In genomic region chr10:86343761-86344160, GRCh38 we compare ENCODE assay signal across 19 cellular contexts. TPM values are rescaled to one million over a fixed set of nuclear protein-coding genes. Genes with fewer than 3 reads are reported as not detected.
"Had no signal": no experiment of that assay in that cellular context is flagged by ENCODE, and none has a peak within 500 bp of the region (broad histone marks: within the 10 kb centered on the region; RNA-seq: fewer than 3 reads in every experiment).

No MANE protein-coding gene starts in this region.

- ATAC-seq: activated T-helper 17 cell treated with anti-CD3 and anti-CD28 coated beads, Interleukin-2, amount 50 U/mL, for 72 hours; naive thymus-derived CD8-positive, alpha-beta T cell had no signal

- H3K4me3 Mint-ChIP-seq: activated naive CD4-positive, alpha-beta T cell treated with anti-CD3 and anti-CD28 coated beads for 36 hours; activated T-helper 17 cell treated with anti-CD3 and anti-CD28 coated beads, Interleukin-2, amount 50 U/mL, for 72 hours; central memory CD8-positive, alpha-beta T cell; naive thymus-derived CD8-positive, alpha-beta T cell; stimulated activated naive CD8-positive, alpha-beta T cell treated with anti-CD3 and anti-CD28 coated beads, Interleukin-15, Interleukin-2, amounts not matched to agents 100 ng/mL and 50 ng/mL, for 24 hours; type B pancreatic cell had no signal

- H3K27ac Mint-ChIP-seq: activated naive CD4-positive, alpha-beta T cell treated with anti-CD3 and anti-CD28 coated beads for 36 hours; activated T-helper 17 cell treated with anti-CD3 and anti-CD28 coated beads, Interleukin-2, amount 50 U/mL, for 72 hours; naive thymus-derived CD8-positive, alpha-beta T cell; stimulated activated naive CD8-positive, alpha-beta T cell treated with anti-CD3 and anti-CD28 coated beads, Interleukin-15, Interleukin-2, amounts not matched to agents 100 ng/mL and 50 ng/mL, for 24 hours; type B pancreatic cell had no signal

- H3K27me3 ChIP-seq: brain microvascular endothelial cell had no signal

- H3K36me3 Mint-ChIP-seq: naive thymus-derived CD8-positive, alpha-beta T cell; type B pancreatic cell had no signal

- H3K4me1 Mint-ChIP-seq: activated T-helper 17 cell treated with anti-CD3 and anti-CD28 coated beads, Interleukin-2, amount 50 U/mL, for 72 hours; central memory CD8-positive, alpha-beta T cell had no signal

- H3K9me3 Mint-ChIP-seq: activated naive CD4-positive, alpha-beta T cell treated with anti-CD3 and anti-CD28 coated beads for 36 hours; activated T-helper 17 cell treated with anti-CD3 and anti-CD28 coated beads, Interleukin-2, amount 50 U/mL, for 72 hours; central memory CD8-positive, alpha-beta T cell; naive thymus-derived CD8-positive, alpha-beta T cell; stimulated activated naive CD8-positive, alpha-beta T cell treated with anti-CD3 and anti-CD28 coated beads, Interleukin-15, Interleukin-2, amounts not matched to agents 100 ng/mL and 50 ng/mL, for 24 hours; type B pancreatic cell had no signal

- H3K36me3 ChIP-seq: brain microvascular endothelial cell, WERI-Rb-1 had no signal

- H3K27me3 Mint-ChIP-seq: stimulated activated naive CD8-positive, alpha-beta T cell treated with anti-CD3 and anti-CD28 coated beads, Interleukin-15, Interleukin-2, amounts not matched to agents 100 ng/mL and 50 ng/mL, for 24 hours had no signal

- H3K27ac ChIP-seq: brain microvascular endothelial cell, WERI-Rb-1 had no signal

- DNase-seq: activated CD4-positive, alpha-beta T cell treated with anti-CD3 and anti-CD28 coated beads, Interleukin-2, amount 50 U/mL, for 4 hours; activated naive CD4-positive, alpha-beta T cell treated with anti-CD3 and anti-CD28 coated beads for 36 hours; activated T-cell treated with anti-CD3 and anti-CD28 coated beads for 4 hours; brain microvascular endothelial cell; cortex of kidney; erythroblast; foreskin melanocyte; kidney glomerular epithelial cell; naive thymus-derived CD8-positive, alpha-beta T cell; retina; stimulated activated CD4-positive, alpha-beta T cell treated with anti-CD3 and anti-CD28 coated beads, Interleukin-2, amount 100 ng/mL, for 48 hours; T1000; WERI-Rb-1 had no signal

RNA-seq across cellular contexts. Expression of gene GRID1, which starts 22.8 kb away (rescaled TPM):
- total RNA-seq: activated CD8-positive, alpha-beta memory T cell treated with anti-CD3 and anti-CD28 coated beads for 36 hours; activated naive CD4-positive, alpha-beta T cell treated with anti-CD3 and anti-CD28 coated beads for 36 hours; activated T-helper 17 cell treated with anti-CD3 and anti-CD28 coated beads, Interleukin-2, amount 50 U/mL, for 72 hours; naive thymus-derived CD8-positive, alpha-beta T cell; T-helper 1 cell treated with Interleukin-12 subunit alpha and Interleukin-12 subunit beta and Interleukin-4 antibody, amounts not matched to agents 30 ng/mL and 1 ng/mL, for 36 hours had no signal
- polyA plus RNA-seq: naive thymus-derived CD8-positive, alpha-beta T cell had no signal
